Comparison of ENCODE assay signal across 11 cellular contexts in the genomic region with DNA sequence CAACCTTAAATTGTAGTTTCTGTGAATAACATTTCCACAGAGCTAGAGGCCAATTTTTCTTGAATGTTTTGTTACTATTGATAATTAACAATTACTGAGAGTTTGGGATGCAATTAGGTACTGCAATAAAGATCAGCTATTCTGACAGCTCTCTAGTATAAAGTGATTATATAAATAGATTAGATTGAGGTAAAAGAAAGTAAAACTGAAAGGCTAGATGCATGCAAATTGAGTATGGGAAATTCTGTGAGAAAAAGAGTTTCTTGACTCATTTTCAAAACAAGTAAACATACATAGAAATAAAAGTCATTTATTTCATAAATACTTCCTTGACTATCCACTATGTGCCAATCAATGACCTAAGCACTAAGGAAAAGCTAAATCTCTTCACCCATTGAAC.
"Had no signal": no experiment of that assay in that cellular context is flagged by ENCODE, and none has a peak within 500 bp of the region (broad histone marks: within the 10 kb centered on the region; RNA-seq: fewer than 3 reads in every experiment).

No MANE protein-coding gene starts in this region.

- H3K9me3 ChIP-seq: HAP-1 had no signal

- ATAC-seq: HCT116, K562 had no signal

- H3K36me3 ChIP-seq: HAP-1 had no signal

- H3K4me1 ChIP-seq: HAP-1 had no signal

- H3K4me3 ChIP-seq: GM23248, HAP-1, K562 had no signal

- DNase-seq: GM23248, GOT3, H7, HFFc6, IMR-90, Kasumi-1, KG1 had no signal

- H3K4me3 Mint-ChIP-seq: HFFc6 had no signal

- H3K27ac Mint-ChIP-seq: HFFc6 had no signal

- FAIRE-seq: HTR-8/SVneo, K562 had no signal
